In the genomic region with DNA sequence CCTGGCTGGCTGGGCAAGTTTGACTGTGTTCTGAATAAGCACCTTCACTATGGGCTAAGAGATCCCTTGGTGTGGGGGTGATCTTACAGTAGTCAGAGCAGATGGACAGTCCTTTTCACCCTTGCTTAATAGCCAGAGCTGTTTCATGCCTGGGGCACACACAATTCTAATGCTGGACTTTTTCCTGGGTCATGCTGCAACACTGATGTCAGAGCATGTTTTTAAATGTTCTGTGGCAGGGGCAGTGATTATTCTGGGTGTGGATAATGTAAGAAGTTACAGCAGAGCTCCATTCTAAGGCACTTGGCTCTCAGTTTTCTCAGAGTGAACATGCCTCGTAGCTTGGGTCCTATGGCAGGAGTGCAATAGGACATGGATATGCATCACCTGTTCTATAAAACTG, we compare ENCODE assay signal across 9 cellular contexts. TPM values are rescaled to one million over a fixed set of nuclear protein-coding genes. Genes with fewer than 3 reads are reported as not detected.
DNase-seq lines count a peak whose midpoint lies in the region; ATAC-seq and TF ChIP-seq lines count a peak whose summit lies in the region.
"Had no signal": no experiment of that assay in that cellular context is flagged by ENCODE, and none has a peak within 500 bp of the region (broad histone marks: within the 10 kb centered on the region; RNA-seq: fewer than 3 reads in every experiment).

No MANE protein-coding gene starts in this region.

- H3K4me1 ChIP-seq in BLaER1 (peaks cover 72% of the 10 kb centered on the region), breast epithelium (peaks cover 13 to 16% of the 10 kb centered on the region in 2 donors)

- H3K27me3 ChIP-seq in BLaER1 (no peaks in the 10 kb centered on the region), breast epithelium (no peaks in the 10 kb centered on the region)

- H3K4me1 Mint-ChIP-seq in IgD-negative memory B cell, result peaks cover 34 to 46% (median 45%) of the 10 kb centered on the region in 3 donors
- peaks cover 33 to 77% (median 69%) of the 10 kb centered on the region in 4 donors for H3K4me1 Mint-ChIP-seq in naive thymus-derived CD8-positive, alpha-beta T cell

- H3K36me3 Mint-ChIP-seq in IgD-negative memory B cell, result peaks cover 7% of the 10 kb centered on the region
- H3K36me3 Mint-ChIP-seq in naive thymus-derived CD8-positive, alpha-beta T cell, result peaks cover 4 to 75% (median 37%) of the 10 kb centered on the region in 3 donors

- TF ChIP-seq POLR2A in breast epithelium (IDR thresholded peaks at IDR 0.05), result no peak

- no peak for TF ChIP-seq CTCF in breast epithelium (IDR thresholded peaks at IDR 0.05)

- H3K4me3 ChIP-seq in BLaER1 (peak overlapping the region; percentile 100; the same call in 1 of the 2 replicates), breast epithelium (peak overlapping the region in 2 of 3 donors; percentile 2 to 92)

- H3K27ac ChIP-seq in BLaER1, result no peak overlapping the region; the same call in 1 of the 2 replicates
- H3K27ac ChIP-seq in breast epithelium, result peak overlapping the region; percentile 98

- no peak for ATAC-seq in naive thymus-derived CD8-positive, alpha-beta T cell
- ATAC-seq in left lobe of liver, result no peak

- H3K9me3 Mint-ChIP-seq in IgD-negative memory B cell, result no peaks in the 10 kb centered on the region
- H3K9me3 Mint-ChIP-seq in naive thymus-derived CD8-positive, alpha-beta T cell, result peaks cover 0 to 1% (median 0%) of the 10 kb centered on the region in 9 donors

- peak overlapping the region; percentile 100 for H3K9ac ChIP-seq in BLaER1

- POLR2A ChIA-PET in naive thymus-derived CD8-positive, alpha-beta T cell (lab: Charles Lee), result interaction anchor here (0.7 to 7.4 kb wide), 13 partner anchors 8 to 239 kb away, joined by 3 to 129 read pairs (median 4); a partner anchor contains a TSS

- H3K9me3 ChIP-seq in BLaER1, result no peaks in the 10 kb centered on the region
- no peaks in the 10 kb centered on the region for H3K9me3 ChIP-seq in breast epithelium

- DNase-seq in breast epithelium (ENCODE audit: low spot score in 2 of 2) (no peak), NCI-H2196 treated with DMSO at 0.1 percent for 48 hours (lab: John Stamatoyannopoulos, UW; ENCODE audit: unreplicated experiment) (no peak), amniotic stem cell (lab: John Stamatoyannopoulos, UW) (no peak), globus pallidus (ENCODE audit: low spot score) (no peak), left lobe of liver (ENCODE audit: low spot score) (no peak)
- DNase-seq in naive thymus-derived CD8-positive, alpha-beta T cell, result no peak
- DNase-seq: GOT3 had no signal

- H3K36me3 ChIP-seq in BLaER1 (peaks cover 73% of the 10 kb centered on the region), breast epithelium (peaks cover 16% of the 10 kb centered on the region)

- peak overlapping the region; percentile 98 for H3K4me2 ChIP-seq in BLaER1

- H3K4me3 Mint-ChIP-seq in IgD-negative memory B cell, result peak overlapping the region in 3 of 4 donors; percentile 47 to 93 (median 65)
- H3K4me3 Mint-ChIP-seq in naive thymus-derived CD8-positive, alpha-beta T cell, result peak overlapping the region in 7 of 10 donors; percentile 39 to 100 (median 94)

- H3K27ac Mint-ChIP-seq in IgD-negative memory B cell, result peak overlapping the region; percentile 63 to 96 (median 87)
- H3K27ac Mint-ChIP-seq in naive thymus-derived CD8-positive, alpha-beta T cell, result peak overlapping the region in 6 of 10 donors; percentile 48 to 100 (median 92)

- no peaks in the 10 kb centered on the region for H3K27me3 Mint-ChIP-seq in IgD-negative memory B cell
- no peaks in the 10 kb centered on the region for H3K27me3 Mint-ChIP-seq in naive thymus-derived CD8-positive, alpha-beta T cell

- peaks cover 77% of the 10 kb centered on the region for H4K20me1 ChIP-seq in BLaER1

- intact Hi-C loops in breast epithelium (cut with DNase I; ENCODE audit: low total_unique reads), result no loop called here

RNA-seq across cellular contexts. Expression of a gene that starts 4.0 kb away (rescaled TPM):
- 26.9 TPM for polyA plus RNA-seq in IgD-negative memory B cell
- total RNA-seq in breast epithelium, result 100 to 1,000 TPM in 1 of 3 donors, 10 to 100 TPM in 2; 49.8 to 220 (median 70.5) TPM
- 1 to 10 TPM; 4.4 to 4.6 TPM for total RNA-seq in naive thymus-derived CD8-positive, alpha-beta T cell
- under 1 TPM; 0.15 to 0.59 (median 0.31) TPM for polyA plus RNA-seq in naive thymus-derived CD8-positive, alpha-beta T cell
- total RNA-seq in left lobe of liver, result 44.2 TPM

RNA-seq across cellular contexts. Expression of a gene that starts 8.2 kb away (rescaled TPM):
- polyA plus RNA-seq in IgD-negative memory B cell, result 37.9 TPM
- total RNA-seq in breast epithelium (100 to 1,000 TPM in 1 of 3 donors, 10 to 100 TPM in 2; 66.6 to 140 (median 74.4) TPM), left lobe of liver (49.4 TPM)
- 10 to 100 TPM; 25.6 to 31.8 TPM for total RNA-seq in naive thymus-derived CD8-positive, alpha-beta T cell
- polyA plus RNA-seq in naive thymus-derived CD8-positive, alpha-beta T cell, result 10 to 100 TPM; 33.9 to 48.9 (median 41.3) TPM

RNA-seq across cellular contexts. Expression of a gene that starts 13.8 kb away (rescaled TPM):
- 19.0 TPM for polyA plus RNA-seq in IgD-negative memory B cell
- total RNA-seq in breast epithelium (10 to 100 TPM; 59.5 to 65.2 (median 62.3) TPM), left lobe of liver (14.1 TPM)
- total RNA-seq in naive thymus-derived CD8-positive, alpha-beta T cell, result 10 to 100 TPM; 48.0 to 56.8 TPM
- 10 to 100 TPM; 13.8 to 14.1 (median 14.0) TPM for polyA plus RNA-seq in naive thymus-derived CD8-positive, alpha-beta T cell

RNA-seq across cellular contexts. Expression of a gene that starts 14.4 kb away (rescaled TPM):
- not detected for polyA plus RNA-seq in IgD-negative memory B cell
- total RNA-seq in breast epithelium, result 1 to 10 TPM; 1.3 to 4.1 (median 1.6) TPM
- under 1 TPM; 0.55 to 0.93 TPM for total RNA-seq in naive thymus-derived CD8-positive, alpha-beta T cell
- polyA plus RNA-seq in naive thymus-derived CD8-positive, alpha-beta T cell, result not detected
- total RNA-seq in left lobe of liver, result 0.20 TPM

RNA-seq across cellular contexts. Expression of a gene that starts 16.9 kb away (rescaled TPM):
- polyA plus RNA-seq in IgD-negative memory B cell, result 5.1 TPM
- 10 to 100 TPM; 25.2 to 36.7 (median 33.6) TPM for total RNA-seq in breast epithelium
- total RNA-seq in naive thymus-derived CD8-positive, alpha-beta T cell, result 1 to 10 TPM; 2.9 to 3.0 TPM
- polyA plus RNA-seq in naive thymus-derived CD8-positive, alpha-beta T cell, result 1 to 10 TPM; 1.2 to 3.7 (median 2.1) TPM
- 5.9 TPM for total RNA-seq in left lobe of liver
